ENCODE assay signal across 9 cellular contexts in the genomic region with DNA sequence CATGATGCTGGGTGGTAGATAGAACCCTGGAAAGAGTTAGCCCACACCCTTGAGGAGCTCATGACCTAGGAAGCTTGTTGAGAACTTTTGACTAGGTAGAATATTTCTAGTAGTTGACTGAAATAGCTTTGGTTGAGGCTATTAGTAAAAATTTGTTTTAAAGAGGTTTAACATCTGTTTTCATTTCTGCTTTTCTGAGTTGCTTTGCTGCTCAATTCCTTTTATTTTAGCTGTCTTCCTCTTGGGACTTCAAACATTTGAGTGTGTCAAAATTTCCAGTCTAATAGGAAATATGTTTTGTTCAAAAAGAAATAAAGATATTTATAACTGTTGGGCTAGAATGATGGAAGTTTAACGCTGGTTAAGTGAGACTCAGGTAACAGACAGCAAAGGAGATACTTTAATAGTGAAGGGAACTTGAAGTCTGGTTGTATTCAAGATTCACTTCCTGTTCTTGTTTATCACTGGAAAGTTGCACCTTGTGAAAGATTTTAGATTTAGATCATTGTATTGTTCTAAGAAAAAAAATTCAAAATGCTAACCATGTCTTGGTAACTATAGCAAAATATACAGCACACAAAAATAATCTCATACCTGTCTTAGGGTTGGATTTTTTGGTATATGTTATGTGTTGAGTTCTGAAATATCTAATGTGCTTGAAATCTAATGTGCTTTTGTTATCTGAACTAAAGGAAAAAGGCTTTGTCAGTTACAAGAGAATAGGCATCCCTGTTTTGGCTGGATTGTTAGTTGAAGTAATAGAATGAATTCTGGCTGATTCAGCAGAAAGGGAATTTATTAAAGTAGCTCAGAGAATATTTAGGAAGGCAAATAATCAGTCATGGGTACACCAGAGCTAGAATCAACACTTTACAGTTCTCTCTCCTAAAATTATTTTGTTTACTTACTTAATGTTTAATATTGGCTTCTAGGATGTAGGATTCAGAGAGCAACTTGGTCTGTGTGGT. TPM values are rescaled to one million over a fixed set of nuclear protein-coding genes. Genes with fewer than 3 reads are reported as not detected.
A peak's percentile ranks its signal among the peaks of the same experiment; 100 is the strongest.
DNase-seq lines count a peak whose midpoint lies in the region; ATAC-seq and TF ChIP-seq lines count a peak whose summit lies in the region.
"Had no signal": no experiment of that assay in that cellular context is flagged by ENCODE, and none has a peak within 500 bp of the region (broad histone marks: within the 10 kb centered on the region; RNA-seq: fewer than 3 reads in every experiment).

No MANE protein-coding gene starts in this region.

- WGBS in tibial nerve, 2 donors = 42 to 61% methylated on average over 1 of the region's 1 CpG

- no peaks in the 10 kb centered on the region for H3K36me3 ChIP-seq in left ventricle myocardium inferior
- no peaks in the 10 kb centered on the region for H3K36me3 ChIP-seq in tibial nerve

- TF ChIP-seq EP300 in tibial nerve (IDR thresholded peaks at IDR 0.05) = no peak

- ATAC-seq in left cardiac atrium (no peak), HG03135 (IDR thresholded peaks at IDR 0.05; ENCODE audit: unreplicated experiment) (peak; percentile 60)
- peak; percentile 71 for ATAC-seq in central memory CD8-positive, alpha-beta T cell (replicated peaks; ENCODE audit: extremely low read depth, poor library complexity, severe bottlenecking)

- H3K27ac ChIP-seq in left ventricle myocardium inferior (replicated peaks) (peak overlapping the region; percentile 53), tibial nerve (peak overlapping the region in 3 of 4 donors; percentile 50 to 84 (median 76)), dorsolateral prefrontal cortex (peak overlapping the region in 21 of 59 donors; percentile 2 to 70 (median 43))

- H3K4me3 Mint-ChIP-seq in central memory CD8-positive, alpha-beta T cell = peak overlapping the region; percentile 61
- H3K4me3 Mint-ChIP-seq: neural crest cell had no signal

- H3K4me1 ChIP-seq in left ventricle myocardium inferior (peaks cover 57% of the 10 kb centered on the region), tibial nerve (peaks cover 0 to 50% (median 23%) of the 10 kb centered on the region in 4 donors)

- peak overlapping the region; percentile 96 for H3K27ac Mint-ChIP-seq in central memory CD8-positive, alpha-beta T cell (ENCODE audit: low read depth)

- H3K27me3 Mint-ChIP-seq in central memory CD8-positive, alpha-beta T cell = no peaks in the 10 kb centered on the region

- no peaks in the 10 kb centered on the region for H3K9me3 Mint-ChIP-seq in central memory CD8-positive, alpha-beta T cell
- H3K9me3 Mint-ChIP-seq: neural crest cell had no signal

- H3K9me3 ChIP-seq in left ventricle myocardium inferior (replicated peaks) (no peaks in the 10 kb centered on the region), tibial nerve (no peaks in the 10 kb centered on the region)

- no peak for TF ChIP-seq POLR2A in tibial nerve (IDR thresholded peaks at IDR 0.05)

- H3K27me3 ChIP-seq in left ventricle myocardium inferior (ENCODE audit: low read depth) (no peaks in the 10 kb centered on the region), tibial nerve (no peaks in the 10 kb centered on the region), dorsolateral prefrontal cortex (no peaks in the 10 kb centered on the region)

- no peak overlapping the region for H3K4me3 ChIP-seq in left ventricle myocardium inferior
- H3K4me3 ChIP-seq in tibial nerve = no peak overlapping the region
- H3K4me3 ChIP-seq in dorsolateral prefrontal cortex = no peak overlapping the region

- intact Hi-C loops in left ventricle myocardium inferior (cut with micrococcal nuclease) = no loop called here
- intact Hi-C loops in left cardiac atrium (cut with DNase I) = no loop called here
- intact Hi-C loops in dorsolateral prefrontal cortex (cut with DNase I) = no loop called here
- intact Hi-C loops in head of caudate nucleus (cut with DNase I) = no loop called here

- H3K4me1 Mint-ChIP-seq in central memory CD8-positive, alpha-beta T cell = peaks cover 87% of the 10 kb centered on the region
- H3K4me1 Mint-ChIP-seq: neural crest cell had no signal

- DNase-seq in left ventricle myocardium inferior = no peak
- DNase-seq in left cardiac atrium = no peak
- DNase-seq in central memory CD8-positive, alpha-beta T cell (ENCODE audit: low spot score in 2 of 2) = no peak
- DNase-seq in tibial nerve (ENCODE audit: low spot score in 2 of 2) = no peak
- no peak for DNase-seq in GM19238 (ENCODE audit: insufficient read length, low spot score)
- DNase-seq in dorsolateral prefrontal cortex = no peak
- no peak for DNase-seq in head of caudate nucleus

- peaks cover 24% of the 10 kb centered on the region for H3K36me3 Mint-ChIP-seq in central memory CD8-positive, alpha-beta T cell (ENCODE audit: insufficient read depth)

- TF ChIP-seq CTCF in left ventricle myocardium inferior (IDR thresholded peaks at IDR 0.05; ENCODE audit: borderline replicate concordance) (no peak), tibial nerve (IDR thresholded peaks at IDR 0.05) (no peak), dorsolateral prefrontal cortex (IDR thresholded peaks at IDR 0.05 in 54 of 56, conservative IDR thresholded peaks at IDR 0.05 in 2 of 56; ENCODE audit: low read depth in 1 of 56, partially characterized antibody in 56 of 56) (no peak)

RNA-seq across cellular contexts. Expression of a gene that starts 24.4 kb away (rescaled TPM):
- total RNA-seq in left ventricle myocardium inferior (not detected), left cardiac atrium (not detected), tibial nerve (not detected), dorsolateral prefrontal cortex (not detected)
- total RNA-seq: neural crest cell had no signal

RNA-seq across cellular contexts. Expression of a gene that starts 24.7 kb away (rescaled TPM):
- total RNA-seq in left ventricle myocardium inferior = 1.7 TPM
- total RNA-seq in left cardiac atrium = 10 to 100 TPM in 1 of 2 donors, 1 to 10 TPM in 1; 6.0 to 14.8 TPM
- 10 to 100 TPM in 3 of 4 donors, 1 to 10 TPM in 1; 6.3 to 20.4 (median 13.1) TPM for total RNA-seq in tibial nerve
- 10 to 100 TPM in 3 of 120 experiments, 1 to 10 TPM in 81, under 1 TPM in 32, not detected in 4; 0.29 to 16.2 (median 1.7) TPM for total RNA-seq in dorsolateral prefrontal cortex
- total RNA-seq: neural crest cell had no signal

Comparison
In these comparisons a context has a peak if more than half of its experiments do, and no peak if none do; other contexts are left out.
1. ATAC-seq: peak in HG03135 (single experiment) and central memory CD8-positive, alpha-beta T cell (single experiment); none in left cardiac atrium (0 of 2).